Comparison of ENCODE assay signal across 14 cellular contexts in genomic region chr2:68764041-68764780, GRCh38. TPM values are rescaled to one million over a fixed set of nuclear protein-coding genes. Genes with fewer than 3 reads are reported as not detected.
DNase-seq lines count a peak whose midpoint lies in the region; TF ChIP-seq lines count a peak whose summit lies in the region.
"Had no signal": no experiment of that assay in that cellular context is flagged by ENCODE, and none has a peak within 500 bp of the region (broad histone marks: within the 10 kb centered on the region; RNA-seq: fewer than 3 reads in every experiment).

No MANE protein-coding gene starts in this region.

- peak overlapping the region; percentile 77 for H3K4me3 Mint-ChIP-seq in activated naive CD4-positive, alpha-beta T cell treated with anti-CD3 and anti-CD28 coated beads for 36 hours
- H3K4me3 Mint-ChIP-seq in activated CD4-positive, alpha-beta memory T cell treated with anti-CD3 and anti-CD28 coated beads, Interleukin-2, amount 10 ng/mL, durations not matched to agents 7 days and 5 days = peak overlapping the region; percentile 80

- H3K27me3 ChIP-seq in transverse colon = no peaks in the 10 kb centered on the region

- TF ChIP-seq POLR2A in transverse colon (IDR thresholded peaks at IDR 0.05) = no peak

- CTCF ChIA-PET in activated naive CD4-positive, alpha-beta T cell treated with anti-CD3 and anti-CD28 coated beads for 36 hours (lab: Charles Lee) = interaction anchor here (0.7 to 3.1 kb wide), 17 partner anchors 8 to 160 kb away, joined by 3 to 25 read pairs (median 4); partner anchors contain the start of gene ARHGAP25
- CTCF ChIA-PET in activated CD4-positive, alpha-beta memory T cell treated with anti-CD3 and anti-CD28 coated beads, Interleukin-2, amount 10 ng/mL, durations not matched to agents 7 days and 5 days (lab: Charles Lee) = interaction anchor here (0.7 to 3.2 kb wide), 10 partner anchors 10 to 144 kb away, joined by 3 to 79 read pairs (median 5); no protein-coding TSS in a partner anchor
- CTCF ChIA-PET in GM10248 (lab: Yijun Ruan, JAX) = interaction anchor here (0.6 to 4.4 kb wide), 17 partner anchors 9 to 301 kb away, joined by 3 to 60 read pairs (median 4); no protein-coding TSS in a partner anchor

- in situ Hi-C loops in transverse colon (cut with MboI; ENCODE audit: low pct_ligation_motif_present in 1 of 4, low pct_unique_long_range_greater_than_20kb in 1 of 4, low sequenced_read_pairs in 3 of 4) = no loop called here

- DNase-seq in activated naive CD4-positive, alpha-beta T cell treated with anti-CD3 and anti-CD28 coated beads for 36 hours = no peak
- DNase-seq in activated naive CD4-positive, alpha-beta T cell treated with anti-CD3 and anti-CD28 coated beads, Interleukin-2, amount 50 U/mL, for 16 hours = no peak
- DNase-seq in activated CD4-positive, alpha-beta memory T cell treated with anti-CD3 and anti-CD28 coated beads, Interleukin-2, amount 10 ng/mL, durations not matched to agents 7 days and 5 days = no peak
- DNase-seq in iris pigment epithelial cell (ENCODE audit: low read depth) (peak; percentile 23), transverse colon (no peak), T1000 (lab: John Stamatoyannopoulos, UW) (no peak), GM10248 (ENCODE audit: extremely low spot score) (no peak), nucleus accumbens (lab: John Stamatoyannopoulos, UW) (no peak)
- DNase-seq: AML-193, left cardiac atrium, right cardiac atrium, T-helper 9 cell had no signal

- H3K9me3 Mint-ChIP-seq in activated naive CD4-positive, alpha-beta T cell treated with anti-CD3 and anti-CD28 coated beads for 36 hours = no peaks in the 10 kb centered on the region
- no peaks in the 10 kb centered on the region for H3K9me3 Mint-ChIP-seq in activated CD4-positive, alpha-beta memory T cell treated with anti-CD3 and anti-CD28 coated beads, Interleukin-2, amount 10 ng/mL, durations not matched to agents 7 days and 5 days

- H3K27ac ChIP-seq in transverse colon = peak overlapping the region; percentile 60 to 79 (median 66)

- H3K4me3 ChIP-seq in transverse colon = peak overlapping the region in 1 of 4 donors; percentile 10

- H3K9me3 ChIP-seq in transverse colon = no peaks in the 10 kb centered on the region

- peaks cover 95% of the 10 kb centered on the region for H3K4me1 Mint-ChIP-seq in activated naive CD4-positive, alpha-beta T cell treated with anti-CD3 and anti-CD28 coated beads for 36 hours (ENCODE audit: low read depth)
- H3K4me1 Mint-ChIP-seq in activated CD4-positive, alpha-beta memory T cell treated with anti-CD3 and anti-CD28 coated beads, Interleukin-2, amount 10 ng/mL, durations not matched to agents 7 days and 5 days = peaks cover 93% of the 10 kb centered on the region

- TF ChIP-seq CTCF in transverse colon (IDR thresholded peaks at IDR 0.05) = no peak
- no peak for TF ChIP-seq CTCF in GM10248 (IDR thresholded peaks at IDR 0.05; ENCODE audit: control extremely low read depth, extremely low read depth, low read depth, missing control alignments)

- TF ChIP-seq EP300 in transverse colon (IDR thresholded peaks at IDR 0.05; ENCODE audit: low read depth) = no peak

- no peaks in the 10 kb centered on the region for H3K27me3 Mint-ChIP-seq in activated naive CD4-positive, alpha-beta T cell treated with anti-CD3 and anti-CD28 coated beads for 36 hours (ENCODE audit: low read depth)
- H3K27me3 Mint-ChIP-seq in activated CD4-positive, alpha-beta memory T cell treated with anti-CD3 and anti-CD28 coated beads, Interleukin-2, amount 10 ng/mL, durations not matched to agents 7 days and 5 days = no peaks in the 10 kb centered on the region

- peak overlapping the region; percentile 95 for H3K27ac Mint-ChIP-seq in activated naive CD4-positive, alpha-beta T cell treated with anti-CD3 and anti-CD28 coated beads for 36 hours
- peak overlapping the region; percentile 97 for H3K27ac Mint-ChIP-seq in activated CD4-positive, alpha-beta memory T cell treated with anti-CD3 and anti-CD28 coated beads, Interleukin-2, amount 10 ng/mL, durations not matched to agents 7 days and 5 days

- intact Hi-C loops in activated naive CD4-positive, alpha-beta T cell treated with anti-CD3 and anti-CD28 coated beads for 36 hours (cut with micrococcal nuclease) = loop anchor here (10.0 kb wide), 1 partner anchor 1321 kb away; the partner anchor contains the start of gene PCBP1
- intact Hi-C loops in transverse colon (cut with DNase I; ENCODE audit: low total_unique reads) = no loop called here

- peaks cover 2 to 57% (median 12%) of the 10 kb centered on the region in 4 donors for H3K4me1 ChIP-seq in transverse colon

- WGBS in transverse colon (ENCODE audit: low coverage in 1 of 2), 2 donors = 64 to 72% methylated on average over 3 to 6 of the region's 6 CpGs

- H3K36me3 ChIP-seq in transverse colon = no peaks in the 10 kb centered on the region

- peaks cover 8% of the 10 kb centered on the region for H3K36me3 Mint-ChIP-seq in activated naive CD4-positive, alpha-beta T cell treated with anti-CD3 and anti-CD28 coated beads for 36 hours (ENCODE audit: low read depth)
- H3K36me3 Mint-ChIP-seq in activated CD4-positive, alpha-beta memory T cell treated with anti-CD3 and anti-CD28 coated beads, Interleukin-2, amount 10 ng/mL, durations not matched to agents 7 days and 5 days (ENCODE audit: low read depth) = peaks cover 48% of the 10 kb centered on the region

- POLR2A ChIA-PET in activated CD4-positive, alpha-beta memory T cell treated with anti-CD3 and anti-CD28 coated beads, Interleukin-2, amount 10 ng/mL, durations not matched to agents 7 days and 5 days (lab: Charles Lee) = interaction anchor here (0.8 to 17.3 kb wide), 15 partner anchors 8 to 149 kb away, joined by 3 to 356 read pairs (median 7); partner anchors contain the start of gene ARHGAP25
- POLR2A ChIA-PET in GM10248 (lab: Yijun Ruan, JAX) = no interaction called here

RNA-seq across cellular contexts. Expression of gene ARHGAP25, which starts 29.6 kb away (rescaled TPM):
- 10 to 100 TPM; 43.0 to 46.7 TPM for total RNA-seq in activated naive CD4-positive, alpha-beta T cell treated with anti-CD3 and anti-CD28 coated beads for 36 hours
- total RNA-seq in activated CD4-positive, alpha-beta memory T cell treated with anti-CD3 and anti-CD28 coated beads, Interleukin-2, amount 10 ng/mL, durations not matched to agents 7 days and 5 days = 100 to 1,000 TPM; 128 to 132 TPM
- total RNA-seq in transverse colon = 10 to 100 TPM in 2 of 4 donors, 1 to 10 TPM in 2; 2.2 to 11.6 (median 7.2) TPM
- total RNA-seq: epithelial cell of proximal tubule, LHCN-M2 had no signal
